2 cellular contexts compared by ENCODE assay signal in the genomic region with DNA sequence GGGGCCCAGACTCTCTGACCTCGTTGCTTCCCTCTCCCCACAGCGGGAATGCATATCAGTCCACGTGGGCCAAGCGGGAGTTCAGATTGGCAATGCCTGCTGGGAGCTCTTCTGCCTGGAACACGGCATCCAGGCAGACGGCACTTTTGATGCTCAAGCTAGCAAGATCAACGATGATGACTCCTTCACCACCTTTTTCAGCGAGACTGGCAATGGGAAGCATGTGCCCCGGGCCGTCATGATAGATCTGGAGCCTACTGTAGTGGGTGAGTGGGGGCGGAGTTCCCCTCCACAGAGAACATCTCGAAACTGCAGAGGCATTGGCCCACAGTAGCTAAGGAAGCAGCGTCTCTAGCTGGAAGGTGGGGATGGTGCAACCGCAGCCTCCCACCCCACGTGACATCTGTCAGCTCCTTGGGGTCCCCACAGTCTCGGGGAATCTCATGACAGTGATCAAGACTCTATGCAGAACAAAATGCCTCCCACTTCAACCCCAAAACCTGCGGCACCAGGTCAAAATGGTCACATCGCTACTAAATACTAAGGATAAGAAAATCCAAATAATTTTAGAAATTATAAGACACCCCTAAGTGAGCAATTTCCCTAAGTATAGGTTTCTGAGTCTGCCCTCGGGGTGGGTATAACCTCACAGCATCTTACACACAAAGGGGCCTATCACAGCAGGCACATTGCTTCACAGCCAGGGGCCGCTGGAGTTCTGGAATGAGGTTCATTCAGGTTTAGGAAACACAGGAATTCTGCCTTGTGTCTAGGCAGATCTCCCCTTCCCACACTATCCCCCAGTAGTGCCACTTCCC.
TF ChIP-seq lines count a peak whose summit lies in the region.

No MANE protein-coding gene starts in this region.

TF ChIP-seq in K562, 482 proteins besides CTCF, POLR2A, EP300 and RAD21:
- no peak for TF ChIP-seq HMBOX1 (IDR thresholded peaks at IDR 0.05)
- TF ChIP-seq FOXP4 (CRISPR knock-in tag; IDR thresholded peaks at IDR 0.05; ENCODE audit: borderline replicate concordance) = no peak
TF ChIP-seq in K562: peak in this region for 0.

TF ChIP-seq in HEK293T, 16 proteins besides CTCF, POLR2A, EP300 and RAD21:
- no peak for TF ChIP-seq CTBP1 (IDR thresholded peaks at IDR 0.05; ENCODE audit: borderline replicate concordance)
- TF ChIP-seq HDGF (IDR thresholded peaks at IDR 0.05; ENCODE audit: borderline replicate concordance) = no peak
